ENCODE assay signal across 20 cellular contexts in the genomic region with DNA sequence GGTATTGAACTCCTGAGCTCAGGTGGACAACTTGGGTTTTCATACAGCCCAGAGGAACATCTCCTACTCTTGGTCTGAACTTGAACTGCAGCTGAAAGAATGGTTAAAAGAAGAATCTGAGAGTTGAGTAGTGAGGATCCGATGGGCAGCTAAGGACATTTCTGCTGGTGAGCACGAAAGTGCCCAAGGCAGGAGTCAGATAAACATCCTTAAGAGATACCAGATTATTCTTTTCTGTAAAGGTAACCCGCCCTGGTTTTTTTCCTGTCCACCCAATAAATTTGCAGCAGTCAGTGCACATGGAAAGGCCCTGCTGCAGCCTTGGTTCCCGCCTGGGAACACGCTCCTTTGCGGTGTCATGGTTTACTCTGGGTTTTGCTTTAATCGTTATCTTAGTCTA.
A peak's percentile ranks its signal among the peaks of the same experiment; 100 is the strongest.
DNase-seq lines count a peak whose midpoint lies in the region; ATAC-seq, FAIRE-seq and TF ChIP-seq lines count a peak whose summit lies in the region.
"Had no signal": no experiment of that assay in that cellular context is flagged by ENCODE, and none has a peak within 500 bp of the region (broad histone marks: within the 10 kb centered on the region; RNA-seq: fewer than 3 reads in every experiment).

No MANE protein-coding gene starts in this region.

- POLR2A ChIA-PET in K562 (lab: Yijun Ruan, JAX), result interaction anchor here (0.7 kb wide), 1 partner anchor 211 kb away, joined by 3 read pairs; no protein-coding TSS in a partner anchor

- H3K4me2 ChIP-seq in K562 (ENCODE audit: insufficient read depth, low read length) (no peak overlapping the region; the same call in 1 of the 2 replicates), trophoblast cell (ENCODE audit: low read length) (no peak overlapping the region)
- H3K4me2 ChIP-seq: A549 had no signal

- H3K9me1 ChIP-seq in K562 (ENCODE audit: control insufficient read depth, insufficient read depth, low read length), result no peaks in the 10 kb centered on the region

- peak; percentile 51 for DNase-seq in right atrium auricular region (ENCODE audit: low spot score)
- DNase-seq in left ventricle myocardium inferior, result no peak
- peak in 1 of 4 experiments; percentile 29 for DNase-seq in K562 (ENCODE audit: extremely low read depth in 1 of 4, low spot score in 3 of 4)
- DNase-seq in trophoblast cell, result peak; percentile 49 to 64
- DNase-seq in RPMI8226, result no peak
- DNase-seq: AML-193; Caco-2; Calu3; CD4-positive, alpha-beta T cell; CD8-positive, alpha-beta T cell; GF-D8 had no signal

- no peak overlapping the region for H2BK120ac ChIP-seq in trophoblast cell (ENCODE audit: insufficient read depth, low read length, poor library complexity)

- peak; percentile 68 for FAIRE-seq in K562 (lab: Jason Lieb, UNC)
- FAIRE-seq: A549, D721Med, G401.6, GM12891, GM19239 had no signal

- H3K79me2 ChIP-seq in K562 (ENCODE audit: control insufficient read depth, insufficient read depth, low read length), result no peaks in the 10 kb centered on the region
- H3K79me2 ChIP-seq in trophoblast cell (ENCODE audit: control insufficient read depth, insufficient read depth, low read length, poor library complexity), result no peaks in the 10 kb centered on the region

- no peak overlapping the region for H3K14ac ChIP-seq in trophoblast cell (ENCODE audit: low read length)

- H3K79me1 ChIP-seq in trophoblast cell (ENCODE audit: low read length), result no peaks in the 10 kb centered on the region

- CTCF ChIA-PET in K562 (lab: Yijun Ruan, JAX; ENCODE audit: low intra/inter-chr PET ratio), result no interaction called here

- H4K91ac ChIP-seq in trophoblast cell (ENCODE audit: low read depth, low read length), result no peak overlapping the region

- H3K23ac ChIP-seq in trophoblast cell (ENCODE audit: low read length), result no peak overlapping the region

- no peak for TF ChIP-seq EP300 in K562 (IDR thresholded peaks at IDR 0.05; ENCODE audit: low read length)

- H3K4ac ChIP-seq in trophoblast cell (ENCODE audit: low read depth, low read length), result no peak overlapping the region

- H3K4me3 ChIP-seq in right atrium auricular region, result no peak overlapping the region
- no peak overlapping the region for H3K4me3 ChIP-seq in left ventricle myocardium inferior
- no peak overlapping the region for H3K4me3 ChIP-seq in K562
- H3K4me3 ChIP-seq in trophoblast cell (ENCODE audit: low read depth, low read length), result no peak overlapping the region
- H3K4me3 ChIP-seq: A549; BLaER1 treated with 17β-estradiol and CSF1 and Interleukin-3, amounts not matched to agents 10 nM and 100 nM had no signal

- H4K8ac ChIP-seq in trophoblast cell (ENCODE audit: low read depth, low read length), result no peak overlapping the region

- no peaks in the 10 kb centered on the region for H4K20me1 ChIP-seq in K562 (replicated peaks; ENCODE audit: control insufficient read depth, insufficient read depth, low read length)
- H4K20me1 ChIP-seq: BLaER1 treated with 17β-estradiol and CSF1 and Interleukin-3, amounts not matched to agents 10 nM and 100 nM had no signal

- no peak overlapping the region for H3K27ac ChIP-seq in right atrium auricular region
- H3K27ac ChIP-seq in left ventricle myocardium inferior (replicated peaks), result no peak overlapping the region
- no peak overlapping the region for H3K27ac ChIP-seq in K562 (ENCODE audit: extremely low read depth, low read depth, low read length)
- no peak overlapping the region for H3K27ac ChIP-seq in trophoblast cell (ENCODE audit: low read depth, low read length)
- H3K27ac ChIP-seq: 22Rv1; A549; BLaER1 treated with 17β-estradiol and CSF1 and Interleukin-3, amounts not matched to agents 10 nM and 100 nM; C4-2B had no signal

- H2BK5ac ChIP-seq in trophoblast cell (ENCODE audit: low read depth, low read length, poor library complexity), result no peak overlapping the region

- TF ChIP-seq CTCF in right atrium auricular region (IDR thresholded peaks at IDR 0.05), result no peak
- no peak for TF ChIP-seq CTCF in left ventricle myocardium inferior (IDR thresholded peaks at IDR 0.05; ENCODE audit: borderline replicate concordance)
- TF ChIP-seq CTCF in K562 (IDR thresholded peaks at IDR 0.05 in 2 of 3, conservative IDR thresholded peaks at IDR 0.05 in 1 of 3; ENCODE audit: insufficient read depth in 2 of 3, low read depth in 1 of 3, low read length in 3 of 3), result no peak

- H3K9me3 ChIP-seq in right atrium auricular region, result no peaks in the 10 kb centered on the region
- no peaks in the 10 kb centered on the region for H3K9me3 ChIP-seq in left ventricle myocardium inferior (replicated peaks)
- H3K9me3 ChIP-seq in K562 (replicated peaks; ENCODE audit: control insufficient read depth, insufficient read depth, low read depth, low read length), result no peaks in the 10 kb centered on the region
- peaks cover 1% of the 10 kb centered on the region for H3K9me3 ChIP-seq in trophoblast cell (ENCODE audit: insufficient read depth, low read depth, low read length)
- H3K9me3 ChIP-seq: A549; BLaER1 treated with 17β-estradiol and CSF1 and Interleukin-3, amounts not matched to agents 10 nM and 100 nM; Caco-2 had no signal

- no peaks in the 10 kb centered on the region for H3K4me1 ChIP-seq in right atrium auricular region
- H3K4me1 ChIP-seq in left ventricle myocardium inferior, result no peaks in the 10 kb centered on the region
- H3K4me1 ChIP-seq in K562 (replicated peaks in 1 of 2; ENCODE audit: control insufficient read depth in 2 of 2, insufficient read depth in 2 of 2, low read length in 2 of 2), result peaks cover 7 to 20% of the 10 kb centered on the region in 2 experiments; a peak in 3 of 5 replicates
- no peaks in the 10 kb centered on the region for H3K4me1 ChIP-seq in trophoblast cell (ENCODE audit: control insufficient read depth in 1 of 2, insufficient read depth in 2 of 2, low read length in 2 of 2)
- H3K4me1 ChIP-seq: A549, Caco-2 had no signal

- H2AFZ ChIP-seq in K562 (ENCODE audit: low read depth, low read length), result no peak overlapping the region
- no peak overlapping the region for H2AFZ ChIP-seq in trophoblast cell (ENCODE audit: insufficient read depth, low read length, poor library complexity)

- H4K12ac ChIP-seq in trophoblast cell (ENCODE audit: low read depth, low read length), result no peak overlapping the region

- intact Hi-C loops in left ventricle myocardium inferior (cut with micrococcal nuclease), result no loop called here
- intact Hi-C loops in K562 (cut with micrococcal nuclease), result loop anchor here (5.0 kb wide), 1 partner anchor 69 kb away; no protein-coding TSS in a partner anchor

- no peak for TF ChIP-seq POLR2A in K562 (conservative IDR thresholded peaks at IDR 0.05)

- no peak for TF ChIP-seq RAD21 in K562 (CRISPR knock-in tag; conservative IDR thresholded peaks at IDR 0.05 in 1 of 2, IDR thresholded peaks at IDR 0.05 in 1 of 2)

- 29% methylated on average over 7 of the region's 7 CpGs for WGBS in K562 (ENCODE audit: insufficient coverage, low coverage, missing lambda C conversion rate)
- WGBS in trophoblast cell (ENCODE audit: extremely low coverage, insufficient coverage, insufficient read length), result no CpG with 5 or more reads among the region's 7 CpGs

- no peak overlapping the region for H3K18ac ChIP-seq in trophoblast cell (ENCODE audit: low read length)

- peak overlapping the region in 1 of 2 experiments; percentile 15; a peak in 1 of 4 replicates for H3K9ac ChIP-seq in K562 (ENCODE audit: insufficient read depth in 1 of 2, low read depth in 2 of 2, low read length in 2 of 2)
- no peak overlapping the region for H3K9ac ChIP-seq in trophoblast cell (ENCODE audit: low read length)
- H3K9ac ChIP-seq: BLaER1 treated with 17β-estradiol and CSF1 and Interleukin-3, amounts not matched to agents 10 nM and 100 nM had no signal

- in situ Hi-C loops in K562 (cut with MboI), result no loop called here

- no peak overlapping the region for H2AK5ac ChIP-seq in trophoblast cell (ENCODE audit: low read length)

- no TSS peak for BruUV-seq in K562 (replicated peaks; lab: Mats Ljungman, UMichigan)

- H2BK12ac ChIP-seq in trophoblast cell (ENCODE audit: low read length), result no peak overlapping the region

- H3K36me3 ChIP-seq in right atrium auricular region, result no peaks in the 10 kb centered on the region
- no peaks in the 10 kb centered on the region for H3K36me3 ChIP-seq in left ventricle myocardium inferior
- no peaks in the 10 kb centered on the region for H3K36me3 ChIP-seq in K562 (ENCODE audit: control insufficient read depth, insufficient read depth, low read length)
- no peaks in the 10 kb centered on the region for H3K36me3 ChIP-seq in trophoblast cell (ENCODE audit: control insufficient read depth in 1 of 2, insufficient read depth in 2 of 2, low read length in 2 of 2)
- H3K36me3 ChIP-seq: BLaER1 treated with 17β-estradiol and CSF1 and Interleukin-3, amounts not matched to agents 10 nM and 100 nM had no signal

- ATAC-seq in K562 (no peak), GM21528 (IDR thresholded peaks at IDR 0.05; ENCODE audit: low FRiP score, unreplicated experiment) (no peak)
- ATAC-seq: A549; CD8-positive, alpha-beta T cell had no signal

- H3K27me3 ChIP-seq in right atrium auricular region (no peaks in the 10 kb centered on the region), left ventricle myocardium inferior (ENCODE audit: low read depth) (peaks cover 36% of the 10 kb centered on the region), K562 (ENCODE audit: control insufficient read depth in 2 of 2, insufficient read depth in 2 of 2, low read length in 2 of 2) (no peaks in the 10 kb centered on the region), trophoblast cell (ENCODE audit: insufficient read depth, low read length) (no peaks in the 10 kb centered on the region)
- H3K27me3 ChIP-seq: BLaER1 treated with 17β-estradiol and CSF1 and Interleukin-3, amounts not matched to agents 10 nM and 100 nM had no signal

TF ChIP-seq in K562, 482 proteins besides CTCF, POLR2A, EP300 and RAD21:
- TF ChIP-seq ADNP (tag; IDR thresholded peaks at IDR 0.05) (0 out of 2 replicates have a peak, but pooled peaks have one; percentile 15), ZNF764 (CRISPR knock-in tag; IDR thresholded peaks at IDR 0.05; ENCODE audit: low read depth) (peak; percentile 74; the same call in 1 of the 2 replicates), ZFX (CRISPR knock-in tag; IDR thresholded peaks at IDR 0.05) (0 out of 2 replicates have a peak, but pooled peaks have one; percentile 28), L3MBTL2 (IDR thresholded peaks at IDR 0.05) (0 out of 2 replicates have a peak, but pooled peaks have one; percentile 30), ZNF232 (CRISPR knock-in tag; IDR thresholded peaks at IDR 0.05) (no peak), ZNF134 (CRISPR knock-in tag; conservative IDR thresholded peaks at IDR 0.05) (no peak)
- TF ChIP-seq, protein P1, sequence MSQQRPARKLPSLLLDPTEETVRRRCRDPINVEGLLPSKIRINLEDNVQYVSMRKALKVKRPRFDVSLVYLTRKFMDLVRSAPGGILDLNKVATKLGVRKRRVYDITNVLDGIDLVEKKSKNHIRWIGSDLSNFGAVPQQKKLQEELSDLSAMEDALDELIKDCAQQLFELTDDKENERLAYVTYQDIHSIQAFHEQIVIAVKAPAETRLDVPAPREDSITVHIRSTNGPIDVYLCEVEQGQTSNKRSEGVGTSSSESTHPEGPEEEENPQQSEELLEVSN (IDR thresholded peaks at IDR 0.05; ENCODE audit: borderline replicate concordance in 1 of 2, extremely low read depth in 1 of 2, insufficient read depth in 1 of 2, insufficient read length in 1 of 2, low read depth in 1 of 2, low read length in 1 of 2, poor library complexity in 1 of 2, severe bottlenecking in 1 of 2), result peak in 1 of 2 experiments; percentile 81
TF ChIP-seq in K562: peak in this region for 5.

Comparison
In these comparisons a context has a peak if more than half of its experiments do, and no peak if none do; other contexts are left out.
1. DNase-seq: peak in right atrium auricular region (single experiment) and trophoblast cell (2 of 2); none in left ventricle myocardium inferior (single experiment) and RPMI8226 (single experiment).